11 cellular contexts compared by ENCODE assay signal in the genomic region with DNA sequence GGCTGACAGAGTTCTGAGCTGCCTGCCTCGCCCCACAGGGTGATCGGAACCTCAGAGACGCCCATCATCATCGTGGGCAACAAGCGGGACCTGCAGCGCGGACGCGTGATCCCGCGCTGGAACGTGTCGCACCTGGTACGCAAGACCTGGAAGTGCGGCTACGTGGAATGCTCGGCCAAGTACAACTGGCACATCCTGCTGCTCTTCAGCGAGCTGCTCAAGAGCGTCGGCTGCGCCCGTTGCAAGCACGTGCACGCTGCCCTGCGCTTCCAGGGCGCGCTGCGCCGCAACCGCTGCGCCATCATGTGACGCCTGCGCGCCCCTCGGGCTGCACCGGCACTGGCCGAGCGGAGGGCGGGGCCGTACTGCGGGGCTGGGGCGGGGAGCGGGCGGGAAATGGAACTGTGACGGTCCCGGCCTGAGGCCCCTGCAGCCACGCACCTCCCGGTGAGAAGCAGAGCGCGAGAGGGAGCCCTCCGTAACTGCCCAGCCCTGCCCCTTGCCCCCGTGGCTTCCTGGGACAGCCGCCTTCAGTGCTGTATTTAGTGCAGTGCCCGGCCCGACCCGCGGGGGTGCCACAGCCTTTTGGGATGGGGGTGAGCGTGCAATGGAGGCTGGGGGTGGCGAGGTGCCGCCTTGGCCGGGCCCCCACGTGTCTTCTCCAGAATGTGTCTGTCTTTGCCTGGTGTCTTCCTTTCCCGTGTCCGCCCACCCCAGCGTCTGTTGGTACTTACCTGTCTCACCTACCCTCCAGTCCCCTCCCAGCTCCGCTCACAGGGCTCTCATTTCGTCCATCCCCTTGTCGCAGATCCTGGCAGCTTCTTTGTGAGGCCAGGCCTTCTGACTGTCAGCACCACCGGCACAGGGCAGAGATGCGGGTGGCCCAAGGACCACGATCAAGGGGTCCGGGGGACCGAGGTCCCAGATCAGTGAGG. TPM values are rescaled to one million over a fixed set of nuclear protein-coding genes. Genes with fewer than 3 reads are reported as not detected.
DNase-seq lines count a peak whose midpoint lies in the region; ATAC-seq and TF ChIP-seq lines count a peak whose summit lies in the region.
"Had no signal": no experiment of that assay in that cellular context is flagged by ENCODE, and none has a peak within 500 bp of the region (broad histone marks: within the 10 kb centered on the region; RNA-seq: fewer than 3 reads in every experiment).

No MANE protein-coding gene starts in this region.

- peak; percentile 63 for ATAC-seq in activated CD8-positive, alpha-beta memory T cell treated with anti-CD3 and anti-CD28 coated beads, Interleukin-2, amount 10 ng/mL, durations not matched to agents 7 days and 5 days
- ATAC-seq in activated T-helper 17 cell treated with anti-CD3 and anti-CD28 coated beads, Interleukin-2, amount 50 U/mL, for 72 hours (replicated peaks): peak; percentile 42
- ATAC-seq in stimulated activated naive CD8-positive, alpha-beta T cell treated with anti-CD3 and anti-CD28 coated beads, Interleukin-15, amount 100 ng/mL, for 72 hours: peak; percentile 75
- ATAC-seq in HG03280 (IDR thresholded peaks at IDR 0.05; ENCODE audit: unreplicated experiment): no peak

- POLR2A ChIA-PET in RWPE1 (lab: Yijun Ruan, JAX; ENCODE audit: low non-redundant PET): interaction anchor here (0.7 kb wide), 1 partner anchor 18 kb away, joined by 7 read pairs; no protein-coding TSS in a partner anchor

- H3K36me3 Mint-ChIP-seq in activated CD8-positive, alpha-beta memory T cell treated with anti-CD3 and anti-CD28 coated beads, Interleukin-2, amount 10 ng/mL, durations not matched to agents 7 days and 5 days: no peaks in the 10 kb centered on the region
- no peaks in the 10 kb centered on the region for H3K36me3 Mint-ChIP-seq in activated T-helper 17 cell treated with anti-CD3 and anti-CD28 coated beads, Interleukin-2, amount 50 U/mL, for 72 hours (ENCODE audit: low read depth)

- TF ChIP-seq CTCF in RWPE1 (conservative IDR thresholded peaks at IDR 0.05; ENCODE audit: low read depth): no peak

- DNase-seq in activated CD8-positive, alpha-beta memory T cell treated with anti-CD3 and anti-CD28 coated beads, Interleukin-2, amount 10 ng/mL, durations not matched to agents 7 days and 5 days: peak; percentile 45
- no peak for DNase-seq in activated CD8-positive, alpha-beta memory T cell treated with anti-CD3 and anti-CD28 coated beads for 24 hours
- DNase-seq in iPS-NIHi7 (ENCODE audit: extremely low spot score): peak; percentile 70
- peak in 1 of 2 donors; percentile 28 for DNase-seq in stimulated activated naive CD8-positive, alpha-beta T cell treated with anti-CD3 and anti-CD28 coated beads, Interleukin-15, amount 100 ng/mL, for 72 hours
- DNase-seq in NOMO-1 treated with DMSO at 0.1 percent for 48 hours (lab: John Stamatoyannopoulos, UW; ENCODE audit: unreplicated experiment): no peak
- DNase-seq in RWPE1 (ENCODE audit: low spot score): no peak

- CTCF ChIA-PET in activated CD8-positive, alpha-beta memory T cell treated with anti-CD3 and anti-CD28 coated beads, Interleukin-2, amount 10 ng/mL, durations not matched to agents 7 days and 5 days (lab: Charles Lee): interaction anchor here (0.7 to 2.5 kb wide), 2 partner anchors 10 to 22 kb away, joined by 3 to 9 read pairs; partner anchors contain the start of gene RASL10B
- CTCF ChIA-PET in RWPE1 (lab: Yijun Ruan, JAX): interaction anchor here (0.5 to 1.5 kb wide), 4 partner anchors 27 to 134 kb away, joined by 3 to 4 read pairs (median 4); no protein-coding TSS in a partner anchor

- peaks cover 8% of the 10 kb centered on the region for H3K4me1 Mint-ChIP-seq in activated CD8-positive, alpha-beta memory T cell treated with anti-CD3 and anti-CD28 coated beads, Interleukin-2, amount 10 ng/mL, durations not matched to agents 7 days and 5 days
- H3K4me1 Mint-ChIP-seq in activated T-helper 17 cell treated with anti-CD3 and anti-CD28 coated beads, Interleukin-2, amount 50 U/mL, for 72 hours: peaks cover 3% of the 10 kb centered on the region
- peaks cover 18% of the 10 kb centered on the region for H3K4me1 Mint-ChIP-seq in stimulated activated naive CD8-positive, alpha-beta T cell treated with anti-CD3 and anti-CD28 coated beads, Interleukin-15, amount 100 ng/mL, for 72 hours

- no peak overlapping the region for H3K27ac Mint-ChIP-seq in activated CD8-positive, alpha-beta memory T cell treated with anti-CD3 and anti-CD28 coated beads, Interleukin-2, amount 10 ng/mL, durations not matched to agents 7 days and 5 days
- H3K27ac Mint-ChIP-seq in activated T-helper 17 cell treated with anti-CD3 and anti-CD28 coated beads, Interleukin-2, amount 50 U/mL, for 72 hours: no peak overlapping the region
- no peak overlapping the region for H3K27ac Mint-ChIP-seq in stimulated activated naive CD8-positive, alpha-beta T cell treated with anti-CD3 and anti-CD28 coated beads, Interleukin-15, amount 100 ng/mL, for 72 hours

- no peak overlapping the region for H3K4me3 Mint-ChIP-seq in activated CD8-positive, alpha-beta memory T cell treated with anti-CD3 and anti-CD28 coated beads, Interleukin-2, amount 10 ng/mL, durations not matched to agents 7 days and 5 days
- peak overlapping the region; percentile 36 for H3K4me3 Mint-ChIP-seq in activated T-helper 17 cell treated with anti-CD3 and anti-CD28 coated beads, Interleukin-2, amount 50 U/mL, for 72 hours
- peak overlapping the region; percentile 58 to 75 for H3K4me3 Mint-ChIP-seq in stimulated activated naive CD8-positive, alpha-beta T cell treated with anti-CD3 and anti-CD28 coated beads, Interleukin-15, amount 100 ng/mL, for 72 hours

- no peak overlapping the region for H3K27ac ChIP-seq in RWPE1
- H3K27ac ChIP-seq: cardiac muscle cell, neutrophil had no signal

- H3K9me3 Mint-ChIP-seq in activated CD8-positive, alpha-beta memory T cell treated with anti-CD3 and anti-CD28 coated beads, Interleukin-2, amount 10 ng/mL, durations not matched to agents 7 days and 5 days (ENCODE audit: low read depth): no peaks in the 10 kb centered on the region
- H3K9me3 Mint-ChIP-seq in activated T-helper 17 cell treated with anti-CD3 and anti-CD28 coated beads, Interleukin-2, amount 50 U/mL, for 72 hours: no peaks in the 10 kb centered on the region
- H3K9me3 Mint-ChIP-seq in stimulated activated naive CD8-positive, alpha-beta T cell treated with anti-CD3 and anti-CD28 coated beads, Interleukin-15, amount 100 ng/mL, for 72 hours: no peaks in the 10 kb centered on the region

- peaks cover 38% of the 10 kb centered on the region for H3K27me3 Mint-ChIP-seq in activated CD8-positive, alpha-beta memory T cell treated with anti-CD3 and anti-CD28 coated beads, Interleukin-2, amount 10 ng/mL, durations not matched to agents 7 days and 5 days
- peaks cover 9% of the 10 kb centered on the region for H3K27me3 Mint-ChIP-seq in activated T-helper 17 cell treated with anti-CD3 and anti-CD28 coated beads, Interleukin-2, amount 50 U/mL, for 72 hours
- H3K27me3 Mint-ChIP-seq in stimulated activated naive CD8-positive, alpha-beta T cell treated with anti-CD3 and anti-CD28 coated beads, Interleukin-15, amount 100 ng/mL, for 72 hours: peaks cover 61% of the 10 kb centered on the region

RNA-seq across cellular contexts. Expression of gene RASL10B, which starts 9.8 kb away (rescaled TPM):
- under 1 TPM in 1 of 2 experiments, not detected in 1; 0.37 TPM for total RNA-seq in activated CD8-positive, alpha-beta memory T cell treated with anti-CD3 and anti-CD28 coated beads, Interleukin-2, amount 10 ng/mL, durations not matched to agents 7 days and 5 days
- total RNA-seq in activated T-helper 17 cell treated with anti-CD3 and anti-CD28 coated beads, Interleukin-2, amount 50 U/mL, for 72 hours: under 1 TPM; 0.16 to 0.63 TPM

RNA-seq across cellular contexts. Expression of gene GAS2L2, which starts 11.8 kb away (rescaled TPM):
- total RNA-seq in activated CD8-positive, alpha-beta memory T cell treated with anti-CD3 and anti-CD28 coated beads, Interleukin-2, amount 10 ng/mL, durations not matched to agents 7 days and 5 days: not detected
- total RNA-seq in activated T-helper 17 cell treated with anti-CD3 and anti-CD28 coated beads, Interleukin-2, amount 50 U/mL, for 72 hours: not detected
- total RNA-seq: cardiac muscle cell, urinary bladder had no signal

RNA-seq across cellular contexts. Expression of gene C17orf50, which starts 19.4 kb away (rescaled TPM):
- not detected for total RNA-seq in activated CD8-positive, alpha-beta memory T cell treated with anti-CD3 and anti-CD28 coated beads, Interleukin-2, amount 10 ng/mL, durations not matched to agents 7 days and 5 days
- total RNA-seq in activated T-helper 17 cell treated with anti-CD3 and anti-CD28 coated beads, Interleukin-2, amount 50 U/mL, for 72 hours: not detected
- total RNA-seq: urinary bladder had no signal

RNA-seq across cellular contexts. Expression of gene MMP28, which starts 54.2 kb away (rescaled TPM):
- total RNA-seq in activated CD8-positive, alpha-beta memory T cell treated with anti-CD3 and anti-CD28 coated beads, Interleukin-2, amount 10 ng/mL, durations not matched to agents 7 days and 5 days: not detected
- not detected for total RNA-seq in activated T-helper 17 cell treated with anti-CD3 and anti-CD28 coated beads, Interleukin-2, amount 50 U/mL, for 72 hours
- total RNA-seq: cardiac muscle cell had no signal

Comparison
In these comparisons a context has a peak if more than half of its experiments do, and no peak if none do; other contexts are left out.
1. DNase-seq: peak in activated CD8-positive, alpha-beta memory T cell treated with anti-CD3 and anti-CD28 coated beads, Interleukin-2, amount 10 ng/mL, durations not matched to agents 7 days and 5 days (single experiment) and iPS-NIHi7 (single experiment); none in activated CD8-positive, alpha-beta memory T cell treated with anti-CD3 and anti-CD28 coated beads for 24 hours (single experiment), NOMO-1 treated with DMSO at 0.1 percent for 48 hours (single experiment) and RWPE1 (single experiment).